8 cellular contexts compared by ENCODE assay signal in genomic region chr1:93907718-93908117, GRCh38. TPM values are rescaled to one million over a fixed set of nuclear protein-coding genes. Genes with fewer than 3 reads are reported as not detected.
A peak's percentile ranks its signal among the peaks of the same experiment; 100 is the strongest.
DNase-seq lines count a peak whose midpoint lies in the region; ATAC-seq and TF ChIP-seq lines count a peak whose summit lies in the region.

No MANE protein-coding gene starts in this region.

- no peaks in the 10 kb centered on the region for H3K27me3 Mint-ChIP-seq in activated T-cell treated with anti-CD3 and anti-CD28 coated beads, Interleukin-2, amount 50 U/mL, for 4 hours (ENCODE audit: low read depth)

- H3K4me1 ChIP-seq in OCI-LY3 (ENCODE audit: low read length) = peaks cover 13% of the 10 kb centered on the region

- no peaks in the 10 kb centered on the region for H3K36me3 ChIP-seq in OCI-LY3 (replicated peaks; ENCODE audit: low read depth, low read length)
- H3K36me3 ChIP-seq in neural cell (ENCODE audit: insufficient read depth, low read length) = no peaks in the 10 kb centered on the region

- no peak for DNase-seq in activated T-cell treated with anti-CD3 and anti-CD28 coated beads, Interleukin-2, amount 50 U/mL, for 4 hours
- DNase-seq in activated T-cell treated with anti-CD3 and anti-CD28 coated beads, Interleukin-2, amount 50 U/mL, for 48 hours = no peak
- DNase-seq in coronary artery (ENCODE audit: low spot score) = no peak
- DNase-seq in effector CD4-positive, alpha-beta T cell = no peak

- H3K9me2 ChIP-seq in neural cell (ENCODE audit: insufficient read depth, low read length) = no peaks in the 10 kb centered on the region

- no peaks in the 10 kb centered on the region for H3F3A ChIP-seq in neural cell (ENCODE audit: insufficient read depth, low read length, poor library complexity, severe bottlenecking)

- peak overlapping the region; percentile 87 for H3K4me3 Mint-ChIP-seq in activated T-cell treated with anti-CD3 and anti-CD28 coated beads, Interleukin-2, amount 50 U/mL, for 4 hours

- H3K9ac ChIP-seq in OCI-LY3 (ENCODE audit: low read length) (no peak overlapping the region), neural cell (ENCODE audit: low read length) (no peak overlapping the region)

- ATAC-seq in activated T-cell treated with anti-CD3 and anti-CD28 coated beads, Interleukin-2, amount 50 U/mL, for 4 hours = no peak
- ATAC-seq in activated CD4-positive, CD25-positive, alpha-beta regulatory T cell treated with anti-CD3 and anti-CD28 coated beads, Interleukin-2, amount 50 U/mL, for 24 hours = no peak
- ATAC-seq in HG03135 (IDR thresholded peaks at IDR 0.05; ENCODE audit: unreplicated experiment) = no peak

- TF ChIP-seq RAD21 in neural cell (conservative IDR thresholded peaks at IDR 0.05) = no peak

- no peak for TF ChIP-seq EP300 in neural cell (conservative IDR thresholded peaks at IDR 0.05; ENCODE audit: poor library complexity, severe bottlenecking)

- H3K4me3 ChIP-seq in OCI-LY3 (ENCODE audit: low read length) (0 out of 2 replicates have a peak overlapping the region, but pooled peaks have one; percentile 84), coronary artery (peak overlapping the region; percentile 88), neural cell (ENCODE audit: low read length) (peak overlapping the region; percentile 90)

- H4K20me1 ChIP-seq in OCI-LY3 (ENCODE audit: insufficient read depth, low read length) (no peaks in the 10 kb centered on the region), neural cell (ENCODE audit: insufficient read depth) (no peaks in the 10 kb centered on the region)

- peaks cover 43% of the 10 kb centered on the region for H3K4me1 Mint-ChIP-seq in activated T-cell treated with anti-CD3 and anti-CD28 coated beads, Interleukin-2, amount 50 U/mL, for 4 hours (ENCODE audit: low read depth)

- TF ChIP-seq CTCF in OCI-LY3 (IDR thresholded peaks at IDR 0.05; ENCODE audit: low read depth, low read length) (no peak), coronary artery (IDR thresholded peaks at IDR 0.05) (no peak), neural cell (IDR thresholded peaks at IDR 0.05; ENCODE audit: poor library complexity, severe bottlenecking) (no peak)

- peak overlapping the region; percentile 79 for H3K4me2 ChIP-seq in OCI-LY3 (ENCODE audit: low read length)
- H3K4me2 ChIP-seq in neural cell (ENCODE audit: low read length) = peak overlapping the region; percentile 82

- H3K9me3 ChIP-seq in OCI-LY3 (ENCODE audit: insufficient read depth, low read length) = no peaks in the 10 kb centered on the region
- no peaks in the 10 kb centered on the region for H3K9me3 ChIP-seq in neural cell (ENCODE audit: low read length)

- H3K79me2 ChIP-seq in OCI-LY3 (ENCODE audit: low read length) (peaks cover 25% of the 10 kb centered on the region), neural cell (replicated peaks; ENCODE audit: insufficient read depth, low read length) (peaks cover 9% of the 10 kb centered on the region)

- H2AFZ ChIP-seq in OCI-LY3 (ENCODE audit: low read depth, low read length) (no peak overlapping the region), neural cell (ENCODE audit: low read depth, low read length) (no peak overlapping the region)

- no peaks in the 10 kb centered on the region for H3K27me3 ChIP-seq in OCI-LY3 (ENCODE audit: low read depth, low read length)
- no peaks in the 10 kb centered on the region for H3K27me3 ChIP-seq in neural cell (ENCODE audit: insufficient read depth, low read depth, low read length)

- H3K9me3 Mint-ChIP-seq in activated T-cell treated with anti-CD3 and anti-CD28 coated beads, Interleukin-2, amount 50 U/mL, for 4 hours = no peaks in the 10 kb centered on the region

- no peak overlapping the region for H3K27ac ChIP-seq in OCI-LY3 (ENCODE audit: low read length)
- H3K27ac ChIP-seq in coronary artery = no peak overlapping the region
- no peak overlapping the region for H3K27ac ChIP-seq in neural cell (ENCODE audit: low read length)

- H3K36me3 Mint-ChIP-seq in activated T-cell treated with anti-CD3 and anti-CD28 coated beads, Interleukin-2, amount 50 U/mL, for 4 hours (ENCODE audit: insufficient read depth) = peaks cover 4% of the 10 kb centered on the region

TF ChIP-seq in neural cell, 6 proteins besides CTCF, POLR2A, EP300 and RAD21:
- TF ChIP-seq MXI1 (conservative IDR thresholded peaks at IDR 0.05; ENCODE audit: poor library complexity, severe bottlenecking) (no peak), REST (IDR thresholded peaks at IDR 0.05; ENCODE audit: borderline replicate concordance) (no peak), EZH2 (IDR thresholded peaks at IDR 0.05; ENCODE audit: borderline replicate concordance, insufficient read depth, low read length, poor library complexity, severe bottlenecking) (no peak), POLR2AphosphoS5 (IDR thresholded peaks at IDR 0.05) (no peak), TAF1 (IDR thresholded peaks at IDR 0.05; ENCODE audit: low read depth) (no peak), SMC3 (conservative IDR thresholded peaks at IDR 0.05; ENCODE audit: poor library complexity) (no peak)

RNA-seq across cellular contexts. Expression of gene GCLM, which starts 1.5 kb away (rescaled TPM):
- 10 to 100 TPM; 23.3 to 36.9 (median 30.3) TPM for total RNA-seq in activated T-cell treated with anti-CD3 and anti-CD28 coated beads, Interleukin-2, amount 50 U/mL, for 4 hours
- 3.7 and 4.9 TPM in 2 replicates for polyA plus RNA-seq in neural cell
- polyA minus RNA-seq in neural cell = 7.5 and 8.3 TPM in 2 replicates

RNA-seq across cellular contexts. Expression of gene DNTTIP2, which starts 28.7 kb away (rescaled TPM):
- 100 to 1,000 TPM; 135 to 143 (median 141) TPM for total RNA-seq in activated T-cell treated with anti-CD3 and anti-CD28 coated beads, Interleukin-2, amount 50 U/mL, for 4 hours
- 25.8 and 43.8 TPM in 2 replicates for polyA plus RNA-seq in neural cell
- polyA minus RNA-seq in neural cell = 49.4 and 57.5 TPM in 2 replicates
